21 cellular contexts compared by ENCODE assay signal in the genomic region with DNA sequence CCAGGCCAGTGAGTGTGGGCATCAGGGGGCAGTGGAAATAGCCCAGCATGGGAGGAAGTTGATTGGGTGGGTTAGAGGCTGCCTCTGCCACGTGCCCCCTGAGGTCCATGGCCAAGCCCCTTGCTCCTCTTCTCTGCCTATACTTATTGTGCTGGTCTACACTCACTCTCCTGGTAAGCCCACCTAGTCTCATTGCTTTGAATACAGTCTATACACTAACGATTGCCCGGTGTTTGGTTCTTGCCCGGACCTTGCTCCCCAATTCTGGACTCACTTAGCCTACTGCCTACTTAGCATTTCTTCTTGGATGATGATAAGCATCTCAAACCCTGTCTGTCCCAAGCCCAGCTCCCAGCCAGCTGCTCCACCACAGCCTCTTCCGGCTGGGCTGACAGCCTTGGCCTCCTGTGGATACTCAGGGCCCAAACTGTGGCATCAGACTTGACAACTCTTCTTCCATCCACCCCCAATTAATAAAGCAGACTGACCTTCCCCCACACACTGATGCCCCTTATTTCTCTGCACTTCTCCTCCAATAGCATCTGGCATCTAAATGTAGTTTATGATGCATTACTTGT. TPM values are rescaled to one million over a fixed set of nuclear protein-coding genes. Genes with fewer than 3 reads are reported as not detected.
DNase-seq lines count a peak whose midpoint lies in the region; ATAC-seq and TF ChIP-seq lines count a peak whose summit lies in the region.
"Had no signal": no experiment of that assay in that cellular context is flagged by ENCODE, and none has a peak within 500 bp of the region (broad histone marks: within the 10 kb centered on the region; RNA-seq: fewer than 3 reads in every experiment).

No MANE protein-coding gene starts in this region.

- DNase-seq in activated CD8-positive, alpha-beta memory T cell treated with anti-CD3 and anti-CD28 coated beads, Interleukin-2, amount 50 U/mL, for 48 hours = peak; percentile 12
- DNase-seq in activated CD8-positive, alpha-beta memory T cell treated with anti-CD3 and anti-CD28 coated beads, Interleukin-2, amount 50 U/mL, for 4 hours = no peak
- DNase-seq in islet precursor cell (peak; percentile 29), trophoblast cell (no peak), ureter (ENCODE audit: low spot score) (peak; percentile 15), OCI-M2 (lab: John Stamatoyannopoulos, UW; ENCODE audit: unreplicated experiment) (no peak), Caco-2 (no peak)
- DNase-seq: AML-193; CD4-positive, alpha-beta T cell; DMS153; DMS79; GDM1; GM23248; HCEC 1CT had no signal

- no peak for TF ChIP-seq CTCF in Caco-2 (IDR thresholded peaks at IDR 0.05; ENCODE audit: insufficient read depth in 1 of 2, low read depth in 1 of 2, low read length in 1 of 2, severe bottlenecking in 1 of 2, unreplicated experiment in 1 of 2)

- H3K23ac ChIP-seq in trophoblast cell (ENCODE audit: low read length) = no peak overlapping the region

- H4K91ac ChIP-seq in trophoblast cell (ENCODE audit: low read depth, low read length) = no peak overlapping the region

- no peak overlapping the region for H3K4me3 Mint-ChIP-seq in Caco-2 (ENCODE audit: unreplicated experiment)
- H3K4me3 Mint-ChIP-seq: CD4-positive, alpha-beta T cell had no signal

- CTCF ChIA-PET in Caco-2 (lab: Charles Lee) = no interaction called here

- no peak overlapping the region for H3K27ac ChIP-seq in trophoblast cell (ENCODE audit: low read depth, low read length)
- H3K27ac ChIP-seq: 22Rv1, A549, C4-2B, GM23248, HL-60 had no signal

- no peak overlapping the region for H3K9ac ChIP-seq in trophoblast cell (ENCODE audit: low read length)
- H3K9ac ChIP-seq: GM23248 had no signal

- intact Hi-C loops in Caco-2 (cut with micrococcal nuclease; ENCODE audit: unreplicated experiment) = no loop called here

- no peaks in the 10 kb centered on the region for H3K4me1 Mint-ChIP-seq in Caco-2 (ENCODE audit: low read depth, unreplicated experiment)

- no peak overlapping the region for H2BK120ac ChIP-seq in trophoblast cell (ENCODE audit: insufficient read depth, low read length, poor library complexity)

- H3K27me3 ChIP-seq in trophoblast cell (ENCODE audit: insufficient read depth, low read length) (no peaks in the 10 kb centered on the region), Caco-2 (replicated peaks; ENCODE audit: control insufficient read depth, insufficient read depth, low read length) (peaks cover 3% of the 10 kb centered on the region)

- WGBS in trophoblast cell (ENCODE audit: extremely low coverage, insufficient coverage, insufficient read length) = no CpG with 5 or more reads among the region's 5 CpGs

- H3K27ac Mint-ChIP-seq in Caco-2 (ENCODE audit: unreplicated experiment) = no peak overlapping the region
- H3K27ac Mint-ChIP-seq: CD4-positive, alpha-beta T cell had no signal

- no peak overlapping the region for H2AFZ ChIP-seq in trophoblast cell (ENCODE audit: insufficient read depth, low read length, poor library complexity)
- H2AFZ ChIP-seq: GM23248 had no signal

- no peak overlapping the region for H3K18ac ChIP-seq in trophoblast cell (ENCODE audit: low read length)

- peaks cover 30% of the 10 kb centered on the region for H3K27me3 Mint-ChIP-seq in Caco-2 (ENCODE audit: insufficient read depth, unreplicated experiment)
- H3K27me3 Mint-ChIP-seq: CD4-positive, alpha-beta T cell had no signal

- H2AK5ac ChIP-seq in trophoblast cell (ENCODE audit: low read length) = no peak overlapping the region

- H3K9me3 ChIP-seq in trophoblast cell (ENCODE audit: insufficient read depth, low read depth, low read length) = peaks cover 3% of the 10 kb centered on the region
- H3K9me3 ChIP-seq in Caco-2 = no peaks in the 10 kb centered on the region
- H3K9me3 ChIP-seq: A549 had no signal

- H3K9me3 Mint-ChIP-seq in Caco-2 (ENCODE audit: unreplicated experiment) = no peaks in the 10 kb centered on the region
- H3K9me3 Mint-ChIP-seq: CD4-positive, alpha-beta T cell had no signal

- H3K4me1 ChIP-seq in trophoblast cell (ENCODE audit: control insufficient read depth in 1 of 2, insufficient read depth in 2 of 2, low read length in 2 of 2) = peaks cover 0 to 5% of the 10 kb centered on the region in 2 experiments
- no peaks in the 10 kb centered on the region for H3K4me1 ChIP-seq in Caco-2
- H3K4me1 ChIP-seq: A549 had no signal

- H2BK12ac ChIP-seq in trophoblast cell (ENCODE audit: low read length) = no peak overlapping the region

- no peak overlapping the region for H2BK5ac ChIP-seq in trophoblast cell (ENCODE audit: low read depth, low read length, poor library complexity)

- no peaks in the 10 kb centered on the region for H3K79me2 ChIP-seq in trophoblast cell (ENCODE audit: control insufficient read depth, insufficient read depth, low read length, poor library complexity)

- H3K36me3 ChIP-seq in trophoblast cell (ENCODE audit: control insufficient read depth in 1 of 2, insufficient read depth in 2 of 2, low read length in 2 of 2) (no peaks in the 10 kb centered on the region), Caco-2 (ENCODE audit: control insufficient read depth, insufficient read depth, low read length) (no peaks in the 10 kb centered on the region)

- no TSS peak for BruUV-seq in Caco-2 (replicated peaks; lab: Mats Ljungman, UMichigan)

- no peak overlapping the region for H3K14ac ChIP-seq in trophoblast cell (ENCODE audit: low read length)

- no peak overlapping the region for H4K8ac ChIP-seq in trophoblast cell (ENCODE audit: low read depth, low read length)

- H3K36me3 Mint-ChIP-seq in Caco-2 (ENCODE audit: insufficient read depth, unreplicated experiment) = no peaks in the 10 kb centered on the region

- H3K4ac ChIP-seq in trophoblast cell (ENCODE audit: low read depth, low read length) = no peak overlapping the region

- no peaks in the 10 kb centered on the region for H3K79me1 ChIP-seq in trophoblast cell (ENCODE audit: low read length)

- H3K4me3 ChIP-seq in trophoblast cell (ENCODE audit: low read depth, low read length) (peak overlapping the region; percentile 40), Caco-2 (ENCODE audit: low read depth, low read length) (no peak overlapping the region)
- H3K4me3 ChIP-seq: A549, GM23248 had no signal

- POLR2A ChIA-PET in Caco-2 (lab: Charles Lee) = no interaction called here

- H4K12ac ChIP-seq in trophoblast cell (ENCODE audit: low read depth, low read length) = no peak overlapping the region

- ATAC-seq in HG03342 (IDR thresholded peaks at IDR 0.05; ENCODE audit: unreplicated experiment) = no peak
- ATAC-seq: A549 had no signal

- H3K4me2 ChIP-seq in trophoblast cell (ENCODE audit: low read length) = no peak overlapping the region
- H3K4me2 ChIP-seq: A549 had no signal

RNA-seq across cellular contexts. Expression of a gene that starts 10.1 kb away (rescaled TPM):
- polyA plus RNA-seq in trophoblast cell (2013) = not detected in 2 replicates
- total RNA-seq in ureter (not detected), Caco-2 (2022) (not detected in 2 replicates)
- total RNA-seq: CD4-positive, alpha-beta T cell; Daoy; GM23248 had no signal
- polyA plus RNA-seq: A549, BJ, GM23248 had no signal

Comparison
In these comparisons a context has a peak if more than half of its experiments do, and no peak if none do; other contexts are left out.
1. DNase-seq: peak in activated CD8-positive, alpha-beta memory T cell treated with anti-CD3 and anti-CD28 coated beads, Interleukin-2, amount 50 U/mL, for 48 hours (single experiment), islet precursor cell (single experiment) and ureter (single experiment); none in activated CD8-positive, alpha-beta memory T cell treated with anti-CD3 and anti-CD28 coated beads, Interleukin-2, amount 50 U/mL, for 4 hours (single experiment), trophoblast cell (0 of 2), OCI-M2 (single experiment) and Caco-2 (0 of 2).